12 cellular contexts compared by ENCODE assay signal in the genomic region with DNA sequence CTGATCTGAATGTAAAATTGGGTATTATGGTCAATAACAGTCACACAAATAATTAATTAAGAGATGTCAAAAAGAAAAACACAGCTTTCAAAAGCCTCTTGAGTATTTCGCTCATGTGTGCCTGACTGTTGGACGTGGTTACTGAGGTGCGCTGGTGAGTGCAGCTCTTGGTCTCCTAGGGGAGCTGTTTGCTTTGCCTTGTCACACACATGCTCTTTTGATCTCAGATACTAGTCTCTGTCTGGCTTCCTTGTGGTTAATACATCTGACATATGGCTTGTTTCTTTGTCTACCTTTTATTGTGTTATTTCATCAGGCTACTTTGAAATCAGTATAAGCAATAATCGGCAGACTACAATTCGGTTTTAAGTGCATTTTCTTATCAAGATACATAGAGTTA. TPM values are rescaled to one million over a fixed set of nuclear protein-coding genes. Genes with fewer than 3 reads are reported as not detected.
DNase-seq lines count a peak whose midpoint lies in the region; ATAC-seq and TF ChIP-seq lines count a peak whose summit lies in the region.
"Had no signal": no experiment of that assay in that cellular context is flagged by ENCODE, and none has a peak within 500 bp of the region (broad histone marks: within the 10 kb centered on the region; RNA-seq: fewer than 3 reads in every experiment).

No MANE protein-coding gene starts in this region.

- POLR2A ChIA-PET in A673 (lab: Charles Lee; ENCODE audit: low non-redundant PET), result no interaction called here

- H3K27ac Mint-ChIP-seq in CD14-positive monocyte, result no peak overlapping the region
- H3K27ac Mint-ChIP-seq: CD8-positive, alpha-beta T cell; progenitor cell of endocrine pancreas had no signal

- H3K4me1 Mint-ChIP-seq in CD14-positive monocyte, result no peaks in the 10 kb centered on the region

- H3K36me3 ChIP-seq in A673 (ENCODE audit: insufficient read depth, low read length, poor library complexity, severe bottlenecking), result no peaks in the 10 kb centered on the region

- intact Hi-C loops in A673 (cut with micrococcal nuclease; ENCODE audit: unreplicated experiment), result no loop called here
- intact Hi-C loops in CD14-positive monocyte (cut with micrococcal nuclease), result no loop called here
- intact Hi-C loops in sciatic nerve (cut with DNase I), result no loop called here

- no TSS peak for BruUV-seq in A673 (replicated peaks; lab: Mats Ljungman, UMichigan)

- H3K27me3 ChIP-seq in A673 (replicated peaks; ENCODE audit: insufficient read depth, low read depth, low read length, poor library complexity), result no peaks in the 10 kb centered on the region

- TF ChIP-seq CTCF in A673 (conservative IDR thresholded peaks at IDR 0.05; ENCODE audit: low read depth, low read length) (peak; percentile 19; the same call in 1 of the 2 replicates), GM12875 (IDR thresholded peaks at IDR 0.05; ENCODE audit: borderline replicate concordance, insufficient read depth, low read depth, low read length) (peak; percentile 7; the same call in 1 of the 2 replicates), CD14-positive monocyte (IDR thresholded peaks at IDR 0.05) (no peak)

- no peak overlapping the region for H3K27ac ChIP-seq in A673 (ENCODE audit: low read depth, low read length, poor library complexity, severe bottlenecking)
- H3K27ac ChIP-seq: HL-60 had no signal

- ATAC-seq in HG02763 (IDR thresholded peaks at IDR 0.05; ENCODE audit: unreplicated experiment) (no peak), sciatic nerve (no peak)
- ATAC-seq: CD8-positive, alpha-beta T cell had no signal

- H3K4me3 ChIP-seq in A673 (ENCODE audit: low read depth, low read length, poor library complexity, severe bottlenecking), result no peak overlapping the region
- H3K4me3 ChIP-seq in GM12875 (ENCODE audit: low read depth, low read length), result no peak overlapping the region

- CTCF ChIA-PET in A673 (lab: Charles Lee), result no interaction called here

- H3K9me3 Mint-ChIP-seq in CD14-positive monocyte, result no peaks in the 10 kb centered on the region
- H3K9me3 Mint-ChIP-seq: CD8-positive, alpha-beta T cell had no signal

- H3K4me1 ChIP-seq in A673 (ENCODE audit: insufficient read depth, low read length, poor library complexity, severe bottlenecking), result no peaks in the 10 kb centered on the region

- DNase-seq in A673 (ENCODE audit: low spot score) (no peak), NCI-H2227 (lab: John Stamatoyannopoulos, UW; ENCODE audit: unreplicated experiment) (peak; percentile 12), dermis blood vessel endothelial cell (peak; percentile 12), NOMO-1 (lab: John Stamatoyannopoulos, UW; ENCODE audit: unreplicated experiment in 2 of 2) (no peak), CD14-positive monocyte (ENCODE audit: low spot score) (no peak), sciatic nerve (ENCODE audit: low spot score) (no peak)
- DNase-seq: activated naive CD4-positive, alpha-beta T cell treated with Interleukin-2 at 50 U/mL for 16 hours had no signal

- peaks cover 0 to 10% (median 7%) of the 10 kb centered on the region in 3 donors for H3K27me3 Mint-ChIP-seq in CD14-positive monocyte (ENCODE audit: low read depth in 3 of 3)

- no peaks in the 10 kb centered on the region for H3K36me3 Mint-ChIP-seq in CD14-positive monocyte
- H3K36me3 Mint-ChIP-seq: CD8-positive, alpha-beta T cell had no signal

- no peak overlapping the region for H3K4me3 Mint-ChIP-seq in CD14-positive monocyte
- H3K4me3 Mint-ChIP-seq: CD8-positive, alpha-beta T cell had no signal

- no peaks in the 10 kb centered on the region for H3K9me3 ChIP-seq in A673 (ENCODE audit: low read depth, low read length, poor library complexity, severe bottlenecking)

RNA-seq across cellular contexts. Expression of a gene that starts 51.5 kb away (rescaled TPM):
- total RNA-seq in A673 (2021), result 0.87 and 0.92 TPM in 2 replicates
- total RNA-seq in dermis blood vessel endothelial cell, result 0.51 TPM in 2 replicates
- polyA plus RNA-seq in CD14-positive monocyte, result not detected
- total RNA-seq in sciatic nerve, result 0.09 TPM
- total RNA-seq: CD8-positive, alpha-beta T cell had no signal

Comparison
In these comparisons a context has a peak if more than half of its experiments do, and no peak if none do; other contexts are left out.
1. DNase-seq: peak in NCI-H2227 (single experiment) and dermis blood vessel endothelial cell (single experiment); none in A673 (single experiment), NOMO-1 (0 of 2), CD14-positive monocyte (single experiment) and sciatic nerve (single experiment).